ENCODE assay signal across 8 cellular contexts in the genomic region with DNA sequence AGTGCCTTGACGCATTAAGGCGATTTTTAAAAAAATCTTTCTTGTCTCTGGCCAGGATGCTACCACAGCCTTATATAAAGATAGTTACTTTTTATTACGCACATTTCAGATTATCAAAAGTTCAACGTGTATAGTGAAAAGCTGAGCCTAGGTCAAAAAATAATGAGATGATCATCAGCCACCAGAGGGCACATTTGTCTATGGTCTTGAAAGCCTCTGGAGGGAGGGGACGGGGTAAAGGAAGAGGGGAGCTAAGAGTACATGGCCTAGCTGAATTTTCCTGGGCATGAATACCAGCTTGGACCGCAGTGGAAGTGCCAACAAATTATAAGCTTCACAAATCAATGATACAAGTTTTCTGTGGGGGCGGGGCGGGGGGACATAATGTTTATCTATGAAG.
DNase-seq lines count a peak whose midpoint lies in the region; ATAC-seq and TF ChIP-seq lines count a peak whose summit lies in the region.

No MANE protein-coding gene starts in this region.

- DNase-seq in ELF-1 (ENCODE audit: low read depth, low spot score) (peak; percentile 12), HFF-Myc (ENCODE audit: extremely low read depth, low read depth) (no peak), RPMI7951 (ENCODE audit: low read depth) (peak; percentile 6), left lobe of liver (ENCODE audit: low spot score) (no peak), SK-N-DZ (ENCODE audit: low spot score) (no peak)
- no peak for DNase-seq in stimulated activated naive CD4-positive, alpha-beta T cell (lab: John Stamatoyannopoulos, UW)
- DNase-seq in central memory CD4-positive, alpha-beta T cell = no peak

- ATAC-seq in left lobe of liver = peak; percentile 84
- no peak for ATAC-seq in GM18520 (IDR thresholded peaks at IDR 0.05; ENCODE audit: unreplicated experiment)

- no peak overlapping the region for H3K4me3 ChIP-seq in HFF-Myc (replicated peaks; ENCODE audit: low read depth, low read length)

- peak; percentile 28 for TF ChIP-seq CTCF in HFF-Myc (IDR thresholded peaks at IDR 0.05; ENCODE audit: low read depth, low read length, missing control alignments)

Comparison
In these comparisons a context has a peak if more than half of its experiments do, and no peak if none do; other contexts are left out.
1. DNase-seq: peak in ELF-1 (single experiment) and RPMI7951 (single experiment); none in HFF-Myc (single experiment), left lobe of liver (single experiment), stimulated activated naive CD4-positive, alpha-beta T cell (0 of 6), central memory CD4-positive, alpha-beta T cell (single experiment) and SK-N-DZ (single experiment).